8 cellular contexts compared by ENCODE assay signal in genomic region chr7:47266131-47266706, GRCh38.
DNase-seq lines count a peak whose midpoint lies in the region; ATAC-seq and TF ChIP-seq lines count a peak whose summit lies in the region.

No MANE protein-coding gene starts in this region.

- DNase-seq in AG08396 (ENCODE audit: low spot score): peak; percentile 73
- DNase-seq in NCI-H2029 (lab: John Stamatoyannopoulos, UW): peak; percentile 26
- DNase-seq in activated CD4-positive, alpha-beta T cell treated with anti-CD3 and anti-CD28 coated beads, Interleukin-2, amount 10 ng/mL, durations not matched to agents 7 days and 5 days: peak; percentile 37
- peak; percentile 75 for DNase-seq in fibroblast of the aortic adventitia (ENCODE audit: low read depth)
- DNase-seq in T-helper 9 cell: no peak

- POLR2A ChIA-PET in activated CD4-positive, alpha-beta T cell treated with anti-CD3 and anti-CD28 coated beads, Interleukin-2, amount 10 ng/mL, durations not matched to agents 7 days and 5 days (lab: Charles Lee): interaction anchor here (0.6 kb wide), 1 partner anchor 365 kb away, joined by 5 read pairs; no protein-coding TSS in a partner anchor

- peak; percentile 79 for ATAC-seq in HG02884 (IDR thresholded peaks at IDR 0.05; ENCODE audit: unreplicated experiment)

- no peak overlapping the region for H3K27ac Mint-ChIP-seq in activated CD4-positive, alpha-beta T cell treated with anti-CD3 and anti-CD28 coated beads, Interleukin-2, amount 10 ng/mL, durations not matched to agents 7 days and 5 days
- peak overlapping the region; percentile 37 to 95 (median 40) for H3K27ac Mint-ChIP-seq in nephron

- no peaks in the 10 kb centered on the region for H3K4me1 Mint-ChIP-seq in activated CD4-positive, alpha-beta T cell treated with anti-CD3 and anti-CD28 coated beads, Interleukin-2, amount 10 ng/mL, durations not matched to agents 7 days and 5 days
- H3K4me1 Mint-ChIP-seq in nephron: peaks cover 10% of the 10 kb centered on the region

- CTCF ChIA-PET in activated CD4-positive, alpha-beta T cell treated with anti-CD3 and anti-CD28 coated beads, Interleukin-2, amount 10 ng/mL, durations not matched to agents 7 days and 5 days (lab: Charles Lee): interaction anchor here (1.2 to 1.6 kb wide), 4 partner anchors 10 to 554 kb away, joined by 3 to 4 read pairs (median 4); no protein-coding TSS in a partner anchor

- H3K9me3 Mint-ChIP-seq in activated CD4-positive, alpha-beta T cell treated with anti-CD3 and anti-CD28 coated beads, Interleukin-2, amount 10 ng/mL, durations not matched to agents 7 days and 5 days: no peaks in the 10 kb centered on the region
- peaks cover 16% of the 10 kb centered on the region for H3K9me3 Mint-ChIP-seq in nephron

- no peak overlapping the region for H3K4me3 ChIP-seq in fibroblast of the aortic adventitia (ENCODE audit: low read depth, low read length)

- TF ChIP-seq CTCF in GM12874 (IDR thresholded peaks at IDR 0.05; ENCODE audit: insufficient read depth, low read depth, low read length) (peak; percentile 76), fibroblast of the aortic adventitia (IDR thresholded peaks at IDR 0.05; ENCODE audit: insufficient read depth, low read length) (peak; percentile 86), nephron (IDR thresholded peaks at IDR 0.05; ENCODE audit: unreplicated experiment in 3 of 3) (peak; percentile 85 to 93 (median 85))

- H3K27me3 Mint-ChIP-seq in activated CD4-positive, alpha-beta T cell treated with anti-CD3 and anti-CD28 coated beads, Interleukin-2, amount 10 ng/mL, durations not matched to agents 7 days and 5 days: no peaks in the 10 kb centered on the region
- H3K27me3 Mint-ChIP-seq in nephron (ENCODE audit: low read depth): no peaks in the 10 kb centered on the region

- no peak overlapping the region for H3K4me3 Mint-ChIP-seq in activated CD4-positive, alpha-beta T cell treated with anti-CD3 and anti-CD28 coated beads, Interleukin-2, amount 10 ng/mL, durations not matched to agents 7 days and 5 days
- H3K4me3 Mint-ChIP-seq in nephron: no peak overlapping the region

- no peaks in the 10 kb centered on the region for H3K36me3 Mint-ChIP-seq in activated CD4-positive, alpha-beta T cell treated with anti-CD3 and anti-CD28 coated beads, Interleukin-2, amount 10 ng/mL, durations not matched to agents 7 days and 5 days (ENCODE audit: low read depth)
- peaks cover 28% of the 10 kb centered on the region for H3K36me3 Mint-ChIP-seq in nephron (ENCODE audit: low read depth)
